21 cellular contexts compared by ENCODE assay signal in the genomic region with DNA sequence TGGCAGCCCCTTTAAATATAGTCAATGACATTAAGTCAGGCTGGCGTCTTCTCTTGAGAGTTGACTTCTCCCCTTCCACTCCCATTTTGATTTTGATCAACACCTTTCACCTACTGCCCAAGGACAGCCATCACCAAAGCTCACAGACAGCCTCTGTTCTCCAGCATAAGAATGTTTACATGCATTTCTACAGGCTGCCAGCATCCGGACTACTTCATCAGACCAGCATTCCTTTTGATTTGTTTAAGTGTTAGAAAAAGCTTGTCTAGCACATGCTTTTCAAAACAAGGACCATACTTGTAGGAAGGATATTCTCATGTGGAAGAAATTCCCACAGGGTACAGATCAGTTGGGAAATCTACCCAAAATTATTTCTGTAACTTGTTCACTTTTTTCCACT. TPM values are rescaled to one million over a fixed set of nuclear protein-coding genes. Genes with fewer than 3 reads are reported as not detected.
DNase-seq lines count a peak whose midpoint lies in the region; ATAC-seq and TF ChIP-seq lines count a peak whose summit lies in the region.
"Had no signal": no experiment of that assay in that cellular context is flagged by ENCODE, and none has a peak within 500 bp of the region (broad histone marks: within the 10 kb centered on the region; RNA-seq: fewer than 3 reads in every experiment).

No MANE protein-coding gene starts in this region.

- peaks cover 2 to 14% of the 10 kb centered on the region in 2 donors for H3K27me3 ChIP-seq in left lung
- H3K27me3 ChIP-seq in upper lobe of right lung = no peaks in the 10 kb centered on the region
- H3K27me3 ChIP-seq: BLaER1 had no signal

- no peaks in the 10 kb centered on the region for H3K4me1 ChIP-seq in left lung
- no peaks in the 10 kb centered on the region for H3K4me1 ChIP-seq in upper lobe of right lung
- H3K4me1 ChIP-seq: BLaER1, HAP-1 had no signal

- H3K36me3 ChIP-seq in left lung (no peaks in the 10 kb centered on the region), upper lobe of right lung (no peaks in the 10 kb centered on the region)
- H3K36me3 ChIP-seq: BLaER1, HAP-1 had no signal

- H3K4me3 ChIP-seq in left lung (no peak overlapping the region), upper lobe of right lung (no peak overlapping the region)
- H3K4me3 ChIP-seq: BLaER1, GM23338, HAP-1 had no signal

- no peak for TF ChIP-seq CTCF in left lung (IDR thresholded peaks at IDR 0.05)
- TF ChIP-seq CTCF in upper lobe of right lung (IDR thresholded peaks at IDR 0.05) = no peak

- intact Hi-C loops in left lung (cut with DNase I) = no loop called here
- intact Hi-C loops in upper lobe of right lung (cut with DNase I) = no loop called here

- H3K27ac ChIP-seq in left lung (no peak overlapping the region), upper lobe of right lung (no peak overlapping the region)
- H3K27ac ChIP-seq: BLaER1, C4-2B had no signal

- H3K9me3 ChIP-seq in left lung (no peaks in the 10 kb centered on the region), upper lobe of right lung (no peaks in the 10 kb centered on the region)
- H3K9me3 ChIP-seq: HAP-1 had no signal

- DNase-seq in COLO829 (ENCODE audit: low spot score) (peak; percentile 23), ELF-1 (ENCODE audit: low read depth, low spot score) (peak; percentile 8), left lung (no peak), upper lobe of right lung (no peak), NCI-H2107 treated with DMSO at 0.1 percent for 48 hours (lab: John Stamatoyannopoulos, UW; ENCODE audit: unreplicated experiment) (no peak)
- DNase-seq: CD4-positive, CD25-positive, alpha-beta regulatory T cell; CD8-positive, alpha-beta T cell; DMS 273 treated with DMSO at 0.1 percent for 48 hours; DMS79; EL; GF-D8; HFFc6 had no signal

- ATAC-seq in left lung (peak; percentile 73), upper lobe of right lung (peak; percentile 67), HG02973 (IDR thresholded peaks at IDR 0.05; ENCODE audit: unreplicated experiment) (no peak)
- ATAC-seq: CD8-positive, alpha-beta T cell; GM23338 had no signal

RNA-seq across cellular contexts. Expression of a gene that starts 6.2 kb away (rescaled TPM):
- under 1 TPM in 1 of 2 donors, not detected in 1; 0.73 TPM for total RNA-seq in left lung
- 2.1 TPM for total RNA-seq in upper lobe of right lung
- total RNA-seq: A172; A673; B cell; CD4-positive, CD25-positive, alpha-beta regulatory T cell; CD8-positive, alpha-beta T cell; G401; GM23338; HFFc6 had no signal

Comparison
In these comparisons a context has a peak if more than half of its experiments do, and no peak if none do; other contexts are left out.
1. DNase-seq: peak in COLO829 (single experiment) and ELF-1 (single experiment); none in left lung (0 of 2), upper lobe of right lung (single experiment) and NCI-H2107 treated with DMSO at 0.1 percent for 48 hours (single experiment).